Comparison of ENCODE assay signal across 8 cellular contexts in the genomic region with DNA sequence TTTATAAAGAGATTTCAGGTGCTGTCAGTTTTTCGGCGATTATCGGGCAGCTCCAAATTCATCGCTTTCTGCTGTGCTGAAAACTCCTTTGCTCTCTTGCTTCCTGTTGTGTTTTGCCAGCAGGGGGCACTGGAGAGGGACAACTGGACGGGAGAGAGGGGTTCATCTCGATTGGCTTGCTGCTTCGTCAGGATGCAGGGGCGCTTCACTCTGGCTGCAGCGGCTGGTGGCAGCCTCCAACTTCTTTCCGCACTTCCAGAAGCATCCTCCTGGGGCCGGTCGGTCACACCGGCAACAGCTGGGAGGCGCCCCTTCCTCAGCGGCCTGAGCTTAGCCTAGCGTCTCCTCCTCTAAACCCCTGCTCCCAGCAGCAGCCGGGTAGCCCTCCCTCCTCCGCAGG. TPM values are rescaled to one million over a fixed set of nuclear protein-coding genes. Genes with fewer than 3 reads are reported as not detected.
DNase-seq lines count a peak whose midpoint lies in the region; ATAC-seq, FAIRE-seq and TF ChIP-seq lines count a peak whose summit lies in the region.

No MANE protein-coding gene starts in this region.

- H4K20me1 ChIP-seq in H9 (ENCODE audit: control insufficient read depth, insufficient read depth, insufficient read length), result no peaks in the 10 kb centered on the region

- no peak overlapping the region for H3K4ac ChIP-seq in H9 (ENCODE audit: low read depth, low read length)

- peak; percentile 1 for DNase-seq in AG04450 (ENCODE audit: low read depth, low spot score)
- DNase-seq in H9, result peak; percentile 92
- peak; percentile 85 for DNase-seq in activated CD4-positive, alpha-beta T cell treated with anti-CD3 and anti-CD28 coated beads for 36 hours
- DNase-seq in choroid plexus epithelial cell (ENCODE audit: low read depth), result peak; percentile 75
- peak; percentile 50 for DNase-seq in lung (ENCODE audit: low spot score)
- peak; percentile 28 to 55 (median 48) for DNase-seq in stimulated activated CD4-positive, alpha-beta T cell treated with anti-CD3 and anti-CD28 coated beads, TNF-alpha, amount 100 ng/mL, for 4 hours (ENCODE audit: low read depth in 3 of 3)
- no peak for DNase-seq in HTR-8/SVneo (ENCODE audit: insufficient read length, low spot score)
- DNase-seq in NCI-H774 (lab: John Stamatoyannopoulos, UW), result no peak

- no peak overlapping the region for H3K14ac ChIP-seq in H9 (ENCODE audit: insufficient read depth, low read length)

- POLR2A ChIA-PET in AG04450 (lab: Yijun Ruan, JAX), result no interaction called here
- POLR2A ChIA-PET in activated CD4-positive, alpha-beta T cell treated with anti-CD3 and anti-CD28 coated beads for 36 hours (lab: Charles Lee), result no interaction called here

- no peak overlapping the region for H3T11ph ChIP-seq in H9 (ENCODE audit: low read length)

- H2AFZ ChIP-seq in H9 (ENCODE audit: low read length), result no peak overlapping the region

- H4K8ac ChIP-seq in H9 (replicated peaks; ENCODE audit: insufficient read length, low read depth, low read length), result no peak overlapping the region

- no peaks in the 10 kb centered on the region for H3K27me3 Mint-ChIP-seq in H9 (ENCODE audit: low read depth)
- H3K27me3 Mint-ChIP-seq in activated CD4-positive, alpha-beta T cell treated with anti-CD3 and anti-CD28 coated beads for 36 hours, result no peaks in the 10 kb centered on the region

- no peaks in the 10 kb centered on the region for H3K23me2 ChIP-seq in H9 (ENCODE audit: insufficient read length, low read depth, low read length, poor library complexity, severe bottlenecking)

- peak overlapping the region; percentile 10; the same call in 1 of the 2 replicates for H3K4me3 ChIP-seq in AG04450 (ENCODE audit: low read depth, low read length)
- peak overlapping the region; percentile 42 for H3K4me3 ChIP-seq in choroid plexus epithelial cell (ENCODE audit: low read depth, low read length)
- H3K4me3 ChIP-seq in lung, result no peak overlapping the region

- H3K4me1 ChIP-seq in H9 (ENCODE audit: insufficient read depth, low read length) (no peaks in the 10 kb centered on the region), lung (ENCODE audit: control insufficient read depth in 2 of 2, insufficient read depth in 2 of 2, low read length in 2 of 2) (no peaks in the 10 kb centered on the region)

- intact Hi-C loops in activated CD4-positive, alpha-beta T cell treated with anti-CD3 and anti-CD28 coated beads for 36 hours (cut with DNase I, micrococcal nuclease), result loop anchor here (1.0 kb wide), 2 partner anchors 29 to 121 kb away; a partner anchor contains a TSS

- H3K9me3 ChIP-seq in AG04450 (ENCODE audit: control insufficient read depth, insufficient read depth, low read length) (no peaks in the 10 kb centered on the region), H9 (ENCODE audit: control insufficient read depth, low read depth, low read length) (no peaks in the 10 kb centered on the region), lung (ENCODE audit: control insufficient read depth in 2 of 2, insufficient read depth in 1 of 2, low read length in 1 of 2) (no peaks in the 10 kb centered on the region)

- no peak overlapping the region for H2BK5ac ChIP-seq in H9 (ENCODE audit: insufficient read length, low read length)

- H3K56ac ChIP-seq in H9 (ENCODE audit: insufficient read length, low read depth, low read length), result no peak overlapping the region

- no peak overlapping the region for H3K18ac ChIP-seq in H9 (ENCODE audit: insufficient read length, low read depth, low read length)

- no peak overlapping the region for H3K4me3 Mint-ChIP-seq in H9
- H3K4me3 Mint-ChIP-seq in activated CD4-positive, alpha-beta T cell treated with anti-CD3 and anti-CD28 coated beads for 36 hours, result peak overlapping the region; percentile 54

- ATAC-seq in activated CD4-positive, alpha-beta T cell treated with anti-CD3 and anti-CD28 coated beads for 36 hours, result peak; percentile 84
- no peak for ATAC-seq in lung (ENCODE audit: insufficient read depth, low FRiP score)

- no peak overlapping the region for H3K4me2 ChIP-seq in H9 (ENCODE audit: insufficient read depth, insufficient read length, low read length)

- no peak overlapping the region for H2BK20ac ChIP-seq in H9 (ENCODE audit: low read depth, low read length, poor library complexity, severe bottlenecking)

- no peak overlapping the region for H3K27ac Mint-ChIP-seq in H9
- H3K27ac Mint-ChIP-seq in activated CD4-positive, alpha-beta T cell treated with anti-CD3 and anti-CD28 coated beads for 36 hours, result no peak overlapping the region

- no peak overlapping the region for H4K5ac ChIP-seq in H9 (ENCODE audit: insufficient read length, low read depth, low read length)

- H2BK12ac ChIP-seq in H9 (ENCODE audit: insufficient read length, low read depth, low read length), result no peak overlapping the region

- H2BK15ac ChIP-seq in H9 (ENCODE audit: low read depth, low read length), result no peak overlapping the region

- CTCF ChIA-PET in AG04450 (lab: Charles Lee), result interaction anchor here (0.6 to 2.5 kb wide), 8 partner anchors 9 to 914 kb away, joined by 3 to 10 read pairs (median 3); no protein-coding TSS in a partner anchor
- CTCF ChIA-PET in activated CD4-positive, alpha-beta T cell treated with anti-CD3 and anti-CD28 coated beads for 36 hours (lab: Charles Lee), result interaction anchor here (0.6 to 2.4 kb wide), 17 partner anchors 9 to 434 kb away, joined by 3 to 8 read pairs (median 5); no protein-coding TSS in a partner anchor

- no peak overlapping the region for H3K9ac ChIP-seq in H9 (ENCODE audit: extremely low read depth, insufficient read length, low read length)

- H4K91ac ChIP-seq in H9 (ENCODE audit: insufficient read length, low read depth, low read length), result no peak overlapping the region

- H3K79me2 ChIP-seq in H9 (ENCODE audit: insufficient read depth, low read length), result no peaks in the 10 kb centered on the region

- H3K9me3 Mint-ChIP-seq in H9, result peaks cover 40 to 60% of the 10 kb centered on the region in 2 experiments
- H3K9me3 Mint-ChIP-seq in activated CD4-positive, alpha-beta T cell treated with anti-CD3 and anti-CD28 coated beads for 36 hours (ENCODE audit: low read depth), result no peaks in the 10 kb centered on the region

- H2BK120ac ChIP-seq in H9 (ENCODE audit: low read depth, low read length, poor library complexity, severe bottlenecking), result no peak overlapping the region

- H3K36me3 ChIP-seq in lung (ENCODE audit: control insufficient read depth in 2 of 2, insufficient read depth in 2 of 2, low read length in 2 of 2), result no peaks in the 10 kb centered on the region

- no CpG with 5 or more reads among the region's 18 CpGs for WGBS in H9 (ENCODE audit: extremely low coverage, insufficient read length, low lambda C conversion rate)
- 22 to 34% methylated on average over 14 to 18 of the region's 18 CpGs for WGBS in lung, 2 donors

- TF ChIP-seq CTCF in AG04450 (IDR thresholded peaks at IDR 0.05; ENCODE audit: low read depth, low read length) (peak; percentile 58), H9 (conservative IDR thresholded peaks at IDR 0.05) (peak; percentile 67), choroid plexus epithelial cell (conservative IDR thresholded peaks at IDR 0.05; ENCODE audit: low read depth, low read length) (peak; percentile 81), lung (IDR thresholded peaks at IDR 0.05; ENCODE audit: control extremely low read depth, extremely low read depth) (no peak)

- no peaks in the 10 kb centered on the region for H3K36me3 Mint-ChIP-seq in H9 (ENCODE audit: insufficient read depth in 1 of 3, low read depth in 3 of 3)
- no peaks in the 10 kb centered on the region for H3K36me3 Mint-ChIP-seq in activated CD4-positive, alpha-beta T cell treated with anti-CD3 and anti-CD28 coated beads for 36 hours (ENCODE audit: low read depth)

- no peak for FAIRE-seq in HTR-8/SVneo (lab: Jason Lieb, UNC)

- H2AK5ac ChIP-seq in H9 (ENCODE audit: insufficient read length, low read length), result no peak overlapping the region

- no peaks in the 10 kb centered on the region for H3K27me3 ChIP-seq in AG04450 (ENCODE audit: control insufficient read depth, insufficient read depth, low read length)
- H3K27me3 ChIP-seq in H9 (ENCODE audit: insufficient read depth, low read length), result no peaks in the 10 kb centered on the region
- no peaks in the 10 kb centered on the region for H3K27me3 ChIP-seq in lung (ENCODE audit: control insufficient read depth, insufficient read depth)

- no peak overlapping the region for H3K27ac ChIP-seq in AG04450 (ENCODE audit: low read depth, low read length)
- no peak overlapping the region for H3K27ac ChIP-seq in H9 (ENCODE audit: insufficient read length, low read depth, low read length)
- no peak overlapping the region for H3K27ac ChIP-seq in lung (ENCODE audit: low read depth in 1 of 2, low read length in 1 of 2)

- no peaks in the 10 kb centered on the region for H3K4me1 Mint-ChIP-seq in H9
- H3K4me1 Mint-ChIP-seq in activated CD4-positive, alpha-beta T cell treated with anti-CD3 and anti-CD28 coated beads for 36 hours, result peaks cover 31% of the 10 kb centered on the region

- H3K79me1 ChIP-seq in H9 (ENCODE audit: insufficient read depth, low read depth, low read length, poor library complexity, severe bottlenecking), result no peaks in the 10 kb centered on the region

- H3K23ac ChIP-seq in H9 (ENCODE audit: insufficient read length, low read depth, low read length), result no peak overlapping the region

RNA-seq across cellular contexts. Expression of a gene that starts 29.5 kb away (rescaled TPM):
- polyA plus RNA-seq in AG04450 (2011; rRNA removed), result 27.3 and 32.4 TPM in 2 replicates
- 17.4 and 19.7 TPM in 2 replicates for polyA minus RNA-seq in AG04450 (2011; rRNA and poly(A)+ RNA removed)
- total RNA-seq in H9 (2021), result 13.0 and 14.0 TPM in 2 replicates
- 10 to 100 TPM; 51.6 to 54.2 TPM for total RNA-seq in activated CD4-positive, alpha-beta T cell treated with anti-CD3 and anti-CD28 coated beads for 36 hours
- 10 to 100 TPM; 28.2 to 33.4 TPM for total RNA-seq in lung
- polyA plus RNA-seq in lung, result 10 to 100 TPM; 32.6 to 39.7 TPM

Comparison
In these comparisons a context has a peak if more than half of its experiments do, and no peak if none do; other contexts are left out.
1. DNase-seq: peak in AG04450 (single experiment), H9 (single experiment), activated CD4-positive, alpha-beta T cell treated with anti-CD3 and anti-CD28 coated beads for 36 hours (single experiment), choroid plexus epithelial cell (single experiment), lung (single experiment) and stimulated activated CD4-positive, alpha-beta T cell treated with anti-CD3 and anti-CD28 coated beads, TNF-alpha, amount 100 ng/mL, for 4 hours (3 of 3); none in HTR-8/SVneo (single experiment) and NCI-H774 (single experiment).